ENCODE assay signal across 8 cellular contexts in the genomic region with DNA sequence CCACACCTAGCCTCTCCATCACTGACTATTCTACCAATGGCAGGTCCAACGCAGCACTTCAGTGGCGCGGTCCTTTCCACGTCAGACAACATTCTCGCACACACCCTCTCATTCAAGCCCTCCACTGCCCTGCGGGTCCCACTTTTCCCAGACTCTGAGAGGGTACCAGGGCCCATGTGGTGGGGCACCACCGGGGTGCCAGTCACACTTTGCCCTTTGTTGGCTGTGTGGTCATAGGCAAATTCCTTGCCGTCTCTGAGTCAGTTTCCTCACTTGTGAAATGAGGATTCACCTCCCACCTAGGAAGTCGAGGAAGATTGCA. TPM values are rescaled to one million over a fixed set of nuclear protein-coding genes. Genes with fewer than 3 reads are reported as not detected.
DNase-seq lines count a peak whose midpoint lies in the region; ATAC-seq and TF ChIP-seq lines count a peak whose summit lies in the region.

No MANE protein-coding gene starts in this region.

- H3K27me3 Mint-ChIP-seq in H9 (ENCODE audit: low read depth) (no peaks in the 10 kb centered on the region; the same call in 1 of the 2 replicates), activated B cell treated with CpG ODN at 0.5 μM for 24 hours (peaks cover 4% of the 10 kb centered on the region)

- H3K27me3 ChIP-seq in H9 (ENCODE audit: insufficient read depth, low read length) (no peaks in the 10 kb centered on the region), skeletal muscle satellite cell (ENCODE audit: control insufficient read depth, insufficient read depth, low read length) (no peaks in the 10 kb centered on the region)

- peak overlapping the region; percentile 85 to 91 for H3K4me3 ChIP-seq in foreskin fibroblast (ENCODE audit: low read depth in 1 of 2, low read length in 2 of 2)
- H3K4me3 ChIP-seq in skeletal muscle satellite cell (ENCODE audit: low read length): peak overlapping the region; percentile 96

- H3K4me1 ChIP-seq in H9 (ENCODE audit: insufficient read depth, low read length): no peaks in the 10 kb centered on the region; the same call in 1 of the 2 replicates
- peaks cover 46% of the 10 kb centered on the region for H3K4me1 ChIP-seq in skeletal muscle satellite cell (ENCODE audit: control insufficient read depth, insufficient read depth, low read length)

- H3K4me1 Mint-ChIP-seq in H9 (peaks cover 34 to 39% of the 10 kb centered on the region in 2 experiments), activated B cell treated with CpG ODN at 0.5 μM for 24 hours (peaks cover 12% of the 10 kb centered on the region)

- no peak overlapping the region for H2BK15ac ChIP-seq in H9 (ENCODE audit: low read depth, low read length)

- H2BK20ac ChIP-seq in H9 (ENCODE audit: low read depth, low read length, poor library complexity, severe bottlenecking): no peak overlapping the region

- H3K79me1 ChIP-seq in H9 (ENCODE audit: insufficient read depth, low read depth, low read length, poor library complexity, severe bottlenecking): no peaks in the 10 kb centered on the region

- intact Hi-C loops in activated B cell treated with CpG ODN at 0.5 μM for 24 hours (cut with micrococcal nuclease): loop anchor here (5.0 to 10.0 kb wide), 2 partner anchors 69 to 596 kb away; partner anchors contain the start of gene NMT1

- H3T11ph ChIP-seq in H9 (ENCODE audit: low read length): no peak overlapping the region

- H3K4me3 Mint-ChIP-seq in H9 (peak overlapping the region; percentile 73 to 81; a peak in 4 of 5 replicates), activated B cell treated with CpG ODN at 0.5 μM for 24 hours (peak overlapping the region; percentile 76)

- no peak overlapping the region for H3K4ac ChIP-seq in H9 (ENCODE audit: low read depth, low read length)

- H4K5ac ChIP-seq in H9 (ENCODE audit: insufficient read length, low read depth, low read length): no peak overlapping the region

- no peak overlapping the region for H3K14ac ChIP-seq in H9 (ENCODE audit: insufficient read depth, low read length)

- DNase-seq in H9 (no peak), activated B cell treated with CpG ODN at 0.5 μM for 24 hours (no peak), foreskin fibroblast (no peak), NCI-H2029 (lab: John Stamatoyannopoulos, UW) (no peak), GM13977 (ENCODE audit: low spot score) (no peak), NCI-H146 treated with DMSO at 0.1 percent for 48 hours (lab: John Stamatoyannopoulos, UW; ENCODE audit: unreplicated experiment) (no peak)

- H2BK120ac ChIP-seq in H9 (ENCODE audit: low read depth, low read length, poor library complexity, severe bottlenecking): no peak overlapping the region

- H3K27ac ChIP-seq in H9 (ENCODE audit: insufficient read length, low read depth, low read length): no peak overlapping the region

- peak overlapping the region; percentile 23 for H3K4me2 ChIP-seq in H9 (ENCODE audit: insufficient read depth, insufficient read length, low read length)
- H3K4me2 ChIP-seq in skeletal muscle satellite cell (ENCODE audit: low read length): peak overlapping the region; percentile 100

- H3K56ac ChIP-seq in H9 (ENCODE audit: insufficient read length, low read depth, low read length): no peak overlapping the region

- no CpG with 5 or more reads among the region's 9 CpGs for WGBS in H9 (ENCODE audit: extremely low coverage, insufficient read length, low lambda C conversion rate)

- no peak overlapping the region for H3K23ac ChIP-seq in H9 (ENCODE audit: insufficient read length, low read depth, low read length)

- H3K27ac Mint-ChIP-seq in H9 (no peak overlapping the region), activated B cell treated with CpG ODN at 0.5 μM for 24 hours (no peak overlapping the region)

- no peak overlapping the region for H4K91ac ChIP-seq in H9 (ENCODE audit: insufficient read length, low read depth, low read length)

- H3K18ac ChIP-seq in H9 (ENCODE audit: insufficient read length, low read depth, low read length): no peak overlapping the region

- ATAC-seq in activated B cell treated with CpG ODN at 0.5 μM for 24 hours (ENCODE audit: low read depth) (no peak), GM21528 (IDR thresholded peaks at IDR 0.05; ENCODE audit: low FRiP score, unreplicated experiment) (no peak)

- H2AFZ ChIP-seq in H9 (ENCODE audit: low read length): no peak overlapping the region

- POLR2A ChIA-PET in activated B cell treated with CpG ODN at 0.5 μM for 24 hours (lab: Charles Lee): interaction anchor here (0.7 to 10.8 kb wide), 2 partner anchors 18 to 980 kb away, joined by 8 to 200 read pairs; partner anchors contain the start of gene HEXIM1

- H3K36me3 ChIP-seq in skeletal muscle satellite cell (ENCODE audit: insufficient read depth, low read length): no peaks in the 10 kb centered on the region

- H4K8ac ChIP-seq in H9 (replicated peaks; ENCODE audit: insufficient read length, low read depth, low read length): no peak overlapping the region

- no peaks in the 10 kb centered on the region for H3K36me3 Mint-ChIP-seq in H9 (ENCODE audit: insufficient read depth in 1 of 3, low read depth in 3 of 3)
- no peaks in the 10 kb centered on the region for H3K36me3 Mint-ChIP-seq in activated B cell treated with CpG ODN at 0.5 μM for 24 hours (ENCODE audit: low read depth)

- H3K79me2 ChIP-seq in H9 (ENCODE audit: insufficient read depth, low read length): no peaks in the 10 kb centered on the region

- H3K9ac ChIP-seq in H9 (ENCODE audit: extremely low read depth, insufficient read length, low read length) (no peak overlapping the region), skeletal muscle satellite cell (ENCODE audit: low read depth, low read length) (no peak overlapping the region)

- H3K9me3 Mint-ChIP-seq in H9 (peaks cover 3 to 5% of the 10 kb centered on the region in 2 experiments; a peak in 4 of 5 replicates), activated B cell treated with CpG ODN at 0.5 μM for 24 hours (no peaks in the 10 kb centered on the region)

- CTCF ChIA-PET in activated B cell treated with CpG ODN at 0.5 μM for 24 hours (lab: Charles Lee): interaction anchor here (6.5 kb wide), 1 partner anchor 66 kb away, joined by 161 read pairs; no protein-coding TSS in a partner anchor

- no peak for TF ChIP-seq CTCF in H9 (conservative IDR thresholded peaks at IDR 0.05)
- no peak for TF ChIP-seq CTCF in activated B cell treated with CpG ODN at 0.5 μM for 24 hours (IDR thresholded peaks at IDR 0.05)
- no peak for TF ChIP-seq CTCF in foreskin fibroblast (IDR thresholded peaks at IDR 0.05; ENCODE audit: low read depth, low read length)
- no peak for TF ChIP-seq CTCF in GM13977 (IDR thresholded peaks at IDR 0.05; ENCODE audit: extremely low read depth, insufficient read depth, missing control alignments)

- no peaks in the 10 kb centered on the region for H4K20me1 ChIP-seq in H9 (ENCODE audit: control insufficient read depth, insufficient read depth, insufficient read length)

- H2BK5ac ChIP-seq in H9 (ENCODE audit: insufficient read length, low read length): no peak overlapping the region

- no peak overlapping the region for H2AK5ac ChIP-seq in H9 (ENCODE audit: insufficient read length, low read length)

- peaks cover 14% of the 10 kb centered on the region for H3K23me2 ChIP-seq in H9 (ENCODE audit: insufficient read length, low read depth, low read length, poor library complexity, severe bottlenecking)

- H3K9me3 ChIP-seq in H9 (ENCODE audit: control insufficient read depth, low read depth, low read length) (no peaks in the 10 kb centered on the region), skeletal muscle satellite cell (replicated peaks; ENCODE audit: low read length) (no peaks in the 10 kb centered on the region)

- H2BK12ac ChIP-seq in H9 (ENCODE audit: insufficient read length, low read depth, low read length): no peak overlapping the region

- in situ Hi-C loops in GM13977 (cut with MboI; ENCODE audit: low pct_unique_long_range_greater_than_20kb, low sequenced_read_pairs, unreplicated experiment): no loop called here

RNA-seq across cellular contexts. Expression of gene PLCD3, which starts 1.1 kb away (rescaled TPM):
- 41.6 and 48.5 TPM in 2 replicates for total RNA-seq in H9 (2021)
- total RNA-seq in activated B cell treated with CpG ODN at 0.5 μM for 24 hours: 0.61 and 1.4 TPM in 2 replicates
- total RNA-seq in skeletal muscle satellite cell (2012; rRNA removed): 5.3 and 13.3 TPM in 2 replicates

RNA-seq across cellular contexts. Expression of gene ACBD4, which starts 4.2 kb away (rescaled TPM):
- 9.7 and 10.5 TPM in 2 replicates for total RNA-seq in H9 (2021)
- 20.1 and 20.6 TPM in 2 replicates for total RNA-seq in activated B cell treated with CpG ODN at 0.5 μM for 24 hours
- 0.87 and 4.6 TPM in 2 replicates for total RNA-seq in skeletal muscle satellite cell (2012; rRNA removed)

RNA-seq across cellular contexts. Expression of gene HEXIM1, which starts 17.0 kb away (rescaled TPM):
- total RNA-seq in H9 (2021): 32.4 and 33.0 TPM in 2 replicates
- total RNA-seq in activated B cell treated with CpG ODN at 0.5 μM for 24 hours: 19.5 and 21.5 TPM in 2 replicates
- total RNA-seq in skeletal muscle satellite cell (2012; rRNA removed): 4.2 and 4.3 TPM in 2 replicates

RNA-seq across cellular contexts. Expression of gene HEXIM2, which starts 30.4 kb away (rescaled TPM):
- total RNA-seq in H9 (2021) (12.5 and 16.1 TPM in 2 replicates), activated B cell treated with CpG ODN at 0.5 μM for 24 hours (8.9 and 11.1 TPM in 2 replicates)
- total RNA-seq in skeletal muscle satellite cell (2012; rRNA removed): 4.6 and 8.3 TPM in 2 replicates

Comparison
In these comparisons a context has a peak if more than half of its experiments do, and no peak if none do; other contexts are left out.
1. RNA of gene PLCD3, which starts 1.1 kb away (total RNA-seq): 41.6 to 48.5 TPM in H9; 0.61 to 1.4 TPM in activated B cell treated with CpG ODN at 0.5 μM for 24 hours; every median in the first group is over 10 times any median in the second.